ENCODE assay signal across 14 cellular contexts in genomic region chr7:55144955-55145342, GRCh38.
DNase-seq lines count a peak whose midpoint lies in the region; FAIRE-seq and TF ChIP-seq lines count a peak whose summit lies in the region.
"Had no signal": no experiment of that assay in that cellular context is flagged by ENCODE, and none has a peak within 500 bp of the region (broad histone marks: within the 10 kb centered on the region; RNA-seq: fewer than 3 reads in every experiment).

No MANE protein-coding gene starts in this region.

- H3K79me2 ChIP-seq in neural progenitor cell (ENCODE audit: low read depth) (no peaks in the 10 kb centered on the region), mesendoderm (ENCODE audit: control insufficient read depth, insufficient read depth, low read length) (no peaks in the 10 kb centered on the region)

- no peak overlapping the region for H2BK120ac ChIP-seq in mesendoderm (ENCODE audit: low read depth, low read length)

- no peak overlapping the region for H2AK5ac ChIP-seq in mesendoderm (ENCODE audit: low read length)

- H3K9ac ChIP-seq in kidney (ENCODE audit: low read length in 2 of 2) (no peak overlapping the region), neural progenitor cell (no peak overlapping the region), mesendoderm (ENCODE audit: low read length) (no peak overlapping the region)

- peaks cover 13 to 25% of the 10 kb centered on the region in 2 donors for H3K4me1 ChIP-seq in kidney (ENCODE audit: control insufficient read depth in 1 of 2, insufficient read depth in 1 of 2, low read depth in 1 of 2, low read length in 2 of 2)
- H3K4me1 ChIP-seq in neural progenitor cell, result no peaks in the 10 kb centered on the region
- no peaks in the 10 kb centered on the region for H3K4me1 ChIP-seq in mesendoderm (ENCODE audit: control insufficient read depth, low read depth, low read length)

- H3F3A ChIP-seq in neural progenitor cell (ENCODE audit: low read depth), result peaks cover 4% of the 10 kb centered on the region

- H3K27ac Mint-ChIP-seq in Calu3 (ENCODE audit: unreplicated experiment) (peak overlapping the region; percentile 54), neural progenitor cell (peak overlapping the region; percentile 40)

- H3K9me3 ChIP-seq in kidney (ENCODE audit: control insufficient read depth in 1 of 2, low read length in 2 of 2), result no peaks in the 10 kb centered on the region
- H3K9me3 ChIP-seq in neural progenitor cell (ENCODE audit: low read depth), result no peaks in the 10 kb centered on the region

- TF ChIP-seq CTCF in Calu3 (IDR thresholded peaks at IDR 0.05; ENCODE audit: unreplicated experiment) (no peak), kidney (IDR thresholded peaks at IDR 0.05; ENCODE audit: borderline replicate concordance, extremely low read depth, insufficient read depth) (no peak), neural progenitor cell (IDR thresholded peaks at IDR 0.05) (no peak)

- no peak overlapping the region for H4K5ac ChIP-seq in mesendoderm (ENCODE audit: low read length)

- H3K27ac ChIP-seq in kidney (ENCODE audit: low read depth in 2 of 2, low read length in 2 of 2) (peak overlapping the region in 1 of 2 donors; percentile 49), neural progenitor cell (no peak overlapping the region), mesendoderm (ENCODE audit: low read depth, low read length) (no peak overlapping the region)

- H3K9me3 Mint-ChIP-seq in Calu3 (ENCODE audit: low read depth, unreplicated experiment) (no peaks in the 10 kb centered on the region), neural progenitor cell (no peaks in the 10 kb centered on the region)

- intact Hi-C loops in Calu3 (cut with micrococcal nuclease; ENCODE audit: unreplicated experiment) (loop anchor here (5.0 to 10.0 kb wide), 3 partner anchors 60 to 373 kb away; no protein-coding TSS in a partner anchor), kidney (cut with DNase I) (no loop called here)

- H4K8ac ChIP-seq in mesendoderm (ENCODE audit: low read depth, low read length), result no peak overlapping the region

- H3K4me1 Mint-ChIP-seq in Calu3 (ENCODE audit: low read depth, unreplicated experiment) (peaks cover 45% of the 10 kb centered on the region), neural progenitor cell (peaks cover 16% of the 10 kb centered on the region)

- H3K36me3 Mint-ChIP-seq in Calu3 (ENCODE audit: insufficient read depth, unreplicated experiment), result peaks cover 39% of the 10 kb centered on the region
- peaks cover 6% of the 10 kb centered on the region for H3K36me3 Mint-ChIP-seq in neural progenitor cell

- BruUV-seq in Calu3 (replicated peaks; lab: Mats Ljungman, UMichigan), result no TSS peak

- H3K4me3 Mint-ChIP-seq in Calu3 (ENCODE audit: low read depth, unreplicated experiment), result peak overlapping the region; percentile 12
- H3K4me3 Mint-ChIP-seq in neural progenitor cell, result no peak overlapping the region

- H3K27me3 Mint-ChIP-seq in Calu3 (ENCODE audit: unreplicated experiment) (no peaks in the 10 kb centered on the region), neural progenitor cell (ENCODE audit: insufficient read depth, low read depth) (no peaks in the 10 kb centered on the region)

- DNase-seq in Calu3 (peak; percentile 75), RCC 7860 (ENCODE audit: low spot score) (peak; percentile 84), kidney (peak; percentile 89), neural progenitor cell (ENCODE audit: low spot score) (peak; percentile 15), mesendoderm (no peak), middle frontal gyrus (ENCODE audit: extremely low spot score, low spot score) (no peak), GM19238 (ENCODE audit: insufficient read length, low spot score) (no peak)
- DNase-seq: HCEC 1CT, KG1, NCI-H1048, NCI-H1436 treated with DMSO at 0.1 percent for 48 hours, NCI-H2029 treated with DMSO at 0.1 percent for 48 hours, Right ventricle myocardium superior had no signal

- H3K18ac ChIP-seq in mesendoderm (ENCODE audit: low read length), result no peak overlapping the region

- FAIRE-seq in RCC 7860 (lab: Jason Lieb, UNC), result peak; percentile 90
- no peak for FAIRE-seq in kidney (lab: Jason Lieb, UNC)
- FAIRE-seq: A204.1 had no signal

- no peak overlapping the region for H3K56ac ChIP-seq in mesendoderm (ENCODE audit: low read length)

- no peak overlapping the region for H2AFZ ChIP-seq in neural progenitor cell (replicated peaks)

- H3K36me3 ChIP-seq in kidney (ENCODE audit: control insufficient read depth in 1 of 2, insufficient read depth in 2 of 2, low read length in 2 of 2) (peaks cover 7 to 14% of the 10 kb centered on the region in 2 donors), neural progenitor cell (no peaks in the 10 kb centered on the region), mesendoderm (ENCODE audit: control insufficient read depth, insufficient read depth, low read length) (no peaks in the 10 kb centered on the region)

- H3K79me1 ChIP-seq in mesendoderm (ENCODE audit: low read length), result no peaks in the 10 kb centered on the region

- WGBS in mesendoderm (ENCODE audit: extremely low coverage, insufficient coverage, low lambda C conversion rate), result no CpG with 5 or more reads among the region's 6 CpGs

- CTCF ChIA-PET in Calu3 (lab: Charles Lee), result interaction anchor here (0.7 to 1.9 kb wide), 8 partner anchors 12 to 356 kb away, joined by 3 to 17 read pairs (median 3); no protein-coding TSS in a partner anchor

- H2BK5ac ChIP-seq in mesendoderm (ENCODE audit: low read length), result no peak overlapping the region

- H3K4ac ChIP-seq in mesendoderm (ENCODE audit: low read depth, low read length), result no peak overlapping the region

- H3K4me3 ChIP-seq in kidney (ENCODE audit: low read length in 2 of 2) (no peak overlapping the region), neural progenitor cell (no peak overlapping the region), mesendoderm (ENCODE audit: low read length) (no peak overlapping the region)

- H2BK15ac ChIP-seq in mesendoderm (replicated peaks; ENCODE audit: low read depth), result no peak overlapping the region

- H3K27me3 ChIP-seq in neural progenitor cell (no peaks in the 10 kb centered on the region), mesendoderm (ENCODE audit: insufficient read depth, low read length, poor library complexity) (no peaks in the 10 kb centered on the region)

- H3K4me2 ChIP-seq in neural progenitor cell (no peak overlapping the region), mesendoderm (ENCODE audit: low read length) (no peak overlapping the region)

- no peak overlapping the region for H3K23ac ChIP-seq in mesendoderm (ENCODE audit: low read length)

- no peaks in the 10 kb centered on the region for H4K20me1 ChIP-seq in neural progenitor cell (ENCODE audit: low read depth)

Comparison
In these comparisons a context has a peak if more than half of its experiments do, and no peak if none do; other contexts are left out.
1. DNase-seq: peak in Calu3 (single experiment), RCC 7860 (single experiment), kidney (single experiment) and neural progenitor cell (single experiment); none in mesendoderm (single experiment), middle frontal gyrus (single experiment) and GM19238 (single experiment).